8 cellular contexts compared by ENCODE assay signal in genomic region chr12:117190210-117190781, GRCh38. TPM values are rescaled to one million over a fixed set of nuclear protein-coding genes. Genes with fewer than 3 reads are reported as not detected.
DNase-seq lines count a peak whose midpoint lies in the region; ATAC-seq and TF ChIP-seq lines count a peak whose summit lies in the region.

A gene with protein sequence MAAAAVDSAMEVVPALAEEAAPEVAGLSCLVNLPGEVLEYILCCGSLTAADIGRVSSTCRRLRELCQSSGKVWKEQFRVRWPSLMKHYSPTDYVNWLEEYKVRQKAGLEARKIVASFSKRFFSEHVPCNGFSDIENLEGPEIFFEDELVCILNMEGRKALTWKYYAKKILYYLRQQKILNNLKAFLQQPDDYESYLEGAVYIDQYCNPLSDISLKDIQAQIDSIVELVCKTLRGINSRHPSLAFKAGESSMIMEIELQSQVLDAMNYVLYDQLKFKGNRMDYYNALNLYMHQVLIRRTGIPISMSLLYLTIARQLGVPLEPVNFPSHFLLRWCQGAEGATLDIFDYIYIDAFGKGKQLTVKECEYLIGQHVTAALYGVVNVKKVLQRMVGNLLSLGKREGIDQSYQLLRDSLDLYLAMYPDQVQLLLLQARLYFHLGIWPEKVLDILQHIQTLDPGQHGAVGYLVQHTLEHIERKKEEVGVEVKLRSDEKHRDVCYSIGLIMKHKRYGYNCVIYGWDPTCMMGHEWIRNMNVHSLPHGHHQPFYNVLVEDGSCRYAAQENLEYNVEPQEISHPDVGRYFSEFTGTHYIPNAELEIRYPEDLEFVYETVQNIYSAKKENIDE (minus strand): TSS chr12:117190470. CDS start chr12:117190456, 14 bp downstream.

- H3K9me3 ChIP-seq in AG04450 (ENCODE audit: control insufficient read depth, insufficient read depth, low read length) = no peaks in the 10 kb centered on the region; the same call in 1 of the 2 replicates

- peaks cover 3% of the 10 kb centered on the region for H3K27me3 ChIP-seq in AG04450 (ENCODE audit: control insufficient read depth, insufficient read depth, low read length)

- peak; percentile 38 for DNase-seq in AG04450 (ENCODE audit: low read depth, low spot score)
- DNase-seq in NCI-H2227 treated with DMSO at 0.1 percent for 48 hours (lab: John Stamatoyannopoulos, UW) = peak; percentile 95
- peak; percentile 86 for DNase-seq in activated CD4-positive, CD25-positive, alpha-beta regulatory T cell treated with anti-CD3 and anti-CD28 coated beads, Interleukin-2, amount 50 U/mL, for 16 hours (ENCODE audit: low read depth, low spot score)
- peak; percentile 91 for DNase-seq in central memory CD4-positive, alpha-beta T cell
- peak; percentile 97 for DNase-seq in islet precursor cell
- peak; percentile 93 for DNase-seq in stimulated activated CD4-positive, alpha-beta T cell treated with anti-CD3 and anti-CD28 coated beads, Interleukin-12 subunit alpha, Interleukin-12 subunit beta, amount 100 ng/mL, for 4 hours

- peak within 1 kb of the TSS; percentile 31 for H3K27ac ChIP-seq in AG04450 (ENCODE audit: low read depth, low read length)

- CTCF ChIA-PET in AG04450 (lab: Charles Lee) = no interaction called here

- ATAC-seq in GM18909 (IDR thresholded peaks at IDR 0.05; ENCODE audit: poor library complexity, unreplicated experiment) (peak; percentile 93), HG03159 (IDR thresholded peaks at IDR 0.05; ENCODE audit: unreplicated experiment) (peak; percentile 87)

- peak within 1 kb of the TSS; percentile 80 for H3K4me3 ChIP-seq in AG04450 (ENCODE audit: low read depth, low read length)

- TF ChIP-seq CTCF in AG04450 (IDR thresholded peaks at IDR 0.05; ENCODE audit: low read depth, low read length) = no peak

- POLR2A ChIA-PET in AG04450 (lab: Yijun Ruan, JAX) = no interaction called here

RNA-seq across cellular contexts. Expression of the gene that starts here (rescaled TPM):
- polyA plus RNA-seq in AG04450 (2011; rRNA removed) = 38.0 and 38.9 TPM in 2 replicates
- polyA minus RNA-seq in AG04450 (2011; rRNA and poly(A)+ RNA removed) = 101 and 126 TPM in 2 replicates

Comparison
In these comparisons a context has a peak if more than half of its experiments do, and no peak if none do; other contexts are left out.
1. Peak in every context shown above with its lines: DNase-seq, ATAC-seq, H3K4me3 ChIP-seq and H3K27ac ChIP-seq.
2. DNase-seq: peak in every context shown above with its lines; median percentile 97 in islet precursor cell; 95 in NCI-H2227 treated with DMSO at 0.1 percent for 48 hours; 93 in stimulated activated CD4-positive, alpha-beta T cell treated with anti-CD3 and anti-CD28 coated beads, Interleukin-12 subunit alpha, Interleukin-12 subunit beta, amount 100 ng/mL, for 4 hours; 91 in central memory CD4-positive, alpha-beta T cell; 86 in activated CD4-positive, CD25-positive, alpha-beta regulatory T cell treated with anti-CD3 and anti-CD28 coated beads, Interleukin-2, amount 50 U/mL, for 16 hours; 38 in AG04450.